In genomic region chr22:21834869-21835268, GRCh38 we compare ENCODE assay signal across 13 cellular contexts. TPM values are rescaled to one million over a fixed set of nuclear protein-coding genes. Genes with fewer than 3 reads are reported as not detected.
DNase-seq lines count a peak whose midpoint lies in the region; ATAC-seq and TF ChIP-seq lines count a peak whose summit lies in the region.
"Had no signal": no experiment of that assay in that cellular context is flagged by ENCODE, and none has a peak within 500 bp of the region (broad histone marks: within the 10 kb centered on the region; RNA-seq: fewer than 3 reads in every experiment).

No MANE protein-coding gene starts in this region.

- TF ChIP-seq CTCF in DOHH2 (IDR thresholded peaks at IDR 0.05; ENCODE audit: low read depth, low read length, poor library complexity, severe bottlenecking) (no peak), OCI-LY3 (IDR thresholded peaks at IDR 0.05; ENCODE audit: low read depth, low read length) (no peak)

- H4K20me1 ChIP-seq in DOHH2 (ENCODE audit: control insufficient read depth, insufficient read depth, low read depth, low read length) (peaks cover 15% of the 10 kb centered on the region), OCI-LY3 (ENCODE audit: insufficient read depth, low read length) (peaks cover 87% of the 10 kb centered on the region)

- H3K4ac ChIP-seq in trophoblast cell (ENCODE audit: low read depth, low read length): peak overlapping the region; percentile 34

- H3K9ac ChIP-seq in OCI-LY3 (ENCODE audit: low read length): no peak overlapping the region
- no peak overlapping the region for H3K9ac ChIP-seq in trophoblast cell (ENCODE audit: low read length)

- H2AFZ ChIP-seq in OCI-LY3 (ENCODE audit: low read depth, low read length): no peak overlapping the region
- H2AFZ ChIP-seq in trophoblast cell (ENCODE audit: insufficient read depth, low read length, poor library complexity): no peak overlapping the region

- H3K79me1 ChIP-seq in trophoblast cell (ENCODE audit: low read length): peaks cover 9% of the 10 kb centered on the region

- no peaks in the 10 kb centered on the region; the same call in 1 of the 2 replicates for H3F3A ChIP-seq in DOHH2 (ENCODE audit: control insufficient read depth, insufficient read depth)

- no peak overlapping the region for H4K12ac ChIP-seq in trophoblast cell (ENCODE audit: low read depth, low read length)

- H3K27ac ChIP-seq in DOHH2 (ENCODE audit: low read depth, low read length): 0 out of 2 replicates have a peak overlapping the region, but pooled peaks have one; percentile 7
- no peak overlapping the region for H3K27ac ChIP-seq in OCI-LY3 (ENCODE audit: low read length)
- H3K27ac ChIP-seq in trophoblast cell (ENCODE audit: low read depth, low read length): no peak overlapping the region
- H3K27ac ChIP-seq: brain microvascular endothelial cell had no signal

- peaks cover 94% of the 10 kb centered on the region for H3K79me2 ChIP-seq in DOHH2 (ENCODE audit: control insufficient read depth, low read length)
- H3K79me2 ChIP-seq in OCI-LY3 (ENCODE audit: low read length): peaks cover 97% of the 10 kb centered on the region
- H3K79me2 ChIP-seq in trophoblast cell (ENCODE audit: control insufficient read depth, insufficient read depth, low read length, poor library complexity): peaks cover 9% of the 10 kb centered on the region

- H3K36me3 ChIP-seq in DOHH2 (ENCODE audit: control insufficient read depth, low read length) (peaks cover 5% of the 10 kb centered on the region; the same call in 1 of the 2 replicates), OCI-LY3 (replicated peaks; ENCODE audit: low read depth, low read length) (peaks cover 9% of the 10 kb centered on the region), trophoblast cell (ENCODE audit: control insufficient read depth in 1 of 2, insufficient read depth in 2 of 2, low read length in 2 of 2) (no peaks in the 10 kb centered on the region)
- H3K36me3 ChIP-seq: thoracic aorta had no signal

- no peak overlapping the region for H4K8ac ChIP-seq in trophoblast cell (ENCODE audit: low read depth, low read length)

- no peaks in the 10 kb centered on the region for H3K27me3 ChIP-seq in DOHH2 (ENCODE audit: control insufficient read depth, low read length)
- H3K27me3 ChIP-seq in OCI-LY3 (ENCODE audit: low read depth, low read length): no peaks in the 10 kb centered on the region
- H3K27me3 ChIP-seq in trophoblast cell (ENCODE audit: insufficient read depth, low read length): no peaks in the 10 kb centered on the region
- H3K27me3 ChIP-seq: brain microvascular endothelial cell, MG63 had no signal

- WGBS in trophoblast cell (ENCODE audit: extremely low coverage, insufficient coverage, insufficient read length): no CpG with 5 or more reads among the region's 4 CpGs

- H3K18ac ChIP-seq in trophoblast cell (ENCODE audit: low read length): no peak overlapping the region

- H2AK5ac ChIP-seq in trophoblast cell (ENCODE audit: low read length): no peak overlapping the region

- H3K14ac ChIP-seq in trophoblast cell (ENCODE audit: low read length): no peak overlapping the region

- peak overlapping the region; percentile 42 for H3K4me2 ChIP-seq in DOHH2 (ENCODE audit: low read length)
- H3K4me2 ChIP-seq in OCI-LY3 (ENCODE audit: low read length): peak overlapping the region; percentile 45
- no peak overlapping the region for H3K4me2 ChIP-seq in trophoblast cell (ENCODE audit: low read length)

- no peak overlapping the region for H2BK12ac ChIP-seq in trophoblast cell (ENCODE audit: low read length)

- H3K4me1 ChIP-seq in DOHH2 (ENCODE audit: control insufficient read depth, low read length) (peaks cover 31% of the 10 kb centered on the region), OCI-LY3 (ENCODE audit: low read length) (peaks cover 16% of the 10 kb centered on the region), trophoblast cell (ENCODE audit: control insufficient read depth in 1 of 2, insufficient read depth in 2 of 2, low read length in 2 of 2) (peaks cover 4 to 13% of the 10 kb centered on the region in 2 experiments)

- ATAC-seq in esophagus mucosa (peak; percentile 25), GM19467 (IDR thresholded peaks at IDR 0.05; ENCODE audit: unreplicated experiment) (no peak), HG02763 (IDR thresholded peaks at IDR 0.05; ENCODE audit: unreplicated experiment) (no peak)

- no peak overlapping the region for H2BK120ac ChIP-seq in trophoblast cell (ENCODE audit: insufficient read depth, low read length, poor library complexity)

- H3K9me3 ChIP-seq in DOHH2 (ENCODE audit: control insufficient read depth, insufficient read depth, low read length) (no peaks in the 10 kb centered on the region), OCI-LY3 (ENCODE audit: insufficient read depth, low read length) (no peaks in the 10 kb centered on the region), trophoblast cell (ENCODE audit: insufficient read depth, low read depth, low read length) (no peaks in the 10 kb centered on the region)
- H3K9me3 ChIP-seq: MG63, thoracic aorta had no signal

- no peak overlapping the region for H2BK5ac ChIP-seq in trophoblast cell (ENCODE audit: low read depth, low read length, poor library complexity)

- H3K9me2 ChIP-seq in DOHH2 (replicated peaks; ENCODE audit: control insufficient read depth, low read length): no peaks in the 10 kb centered on the region

- H4K91ac ChIP-seq in trophoblast cell (ENCODE audit: low read depth, low read length): no peak overlapping the region

- H3K4me3 ChIP-seq in DOHH2 (ENCODE audit: low read length) (no peak overlapping the region), OCI-LY3 (ENCODE audit: low read length) (peak overlapping the region; percentile 2; the same call in 1 of the 2 replicates), trophoblast cell (ENCODE audit: low read depth, low read length) (no peak overlapping the region)
- H3K4me3 ChIP-seq: MG63, thoracic aorta had no signal

- no peak overlapping the region for H3K23ac ChIP-seq in trophoblast cell (ENCODE audit: low read length)

- DNase-seq in trophoblast cell (no peak), retina (no peak)
- DNase-seq in stimulated activated CD4-positive, alpha-beta T cell treated with anti-CD3 and anti-CD28 coated beads, Interleukin-4, amount 100 ng/mL, for 4 hours: no peak
- DNase-seq: activated naive CD4-positive, alpha-beta T cell treated with anti-CD3 and anti-CD28 coated beads, Interleukin-2, amount 50 U/mL, for 16 hours; brain microvascular endothelial cell; MG63; NCI-H2081 had no signal

RNA-seq across cellular contexts. Expression of gene MAPK1, which starts 32.6 kb away (rescaled TPM):
- total RNA-seq in esophagus mucosa: 112 TPM
- 42.9 and 43.3 TPM in 2 replicates for polyA plus RNA-seq in trophoblast cell (2013)
